8 cellular contexts compared by ENCODE assay signal in the genomic region with DNA sequence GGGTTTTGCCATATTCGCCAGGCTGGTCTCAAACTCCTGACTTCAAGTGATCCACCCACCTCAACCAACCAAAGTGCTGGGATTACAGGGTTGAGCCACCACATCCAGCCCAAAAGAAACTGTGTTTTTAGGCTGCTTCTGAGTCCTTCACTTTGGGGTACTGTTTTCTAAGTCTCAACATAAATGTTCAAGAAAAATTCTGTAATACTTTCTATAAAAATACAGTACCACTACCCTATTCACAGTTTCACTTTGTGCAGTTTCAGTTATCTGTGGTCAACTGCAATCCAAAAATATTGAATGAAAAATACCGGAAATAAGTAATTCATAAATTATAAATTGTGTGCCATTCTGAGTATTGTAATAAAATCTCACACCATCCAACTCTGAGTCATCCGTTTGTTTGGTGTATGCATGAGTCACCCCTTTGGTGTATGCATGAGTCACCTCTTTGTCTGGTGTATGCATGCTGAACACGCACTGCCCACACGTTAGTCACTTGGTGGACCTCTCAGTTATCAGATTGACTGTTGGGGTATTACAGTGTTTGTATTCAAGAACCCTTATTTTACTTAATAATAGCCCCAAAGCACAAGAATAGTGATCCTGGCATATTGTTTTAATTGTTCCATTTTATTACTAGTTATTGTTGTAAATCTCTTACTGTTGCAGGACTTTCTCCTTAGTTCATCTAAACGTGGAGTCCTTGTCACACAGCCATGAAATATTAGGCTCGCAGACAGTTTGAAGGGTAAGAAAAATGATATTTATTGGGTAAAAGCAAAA.
A peak's percentile ranks its signal among the peaks of the same experiment; 100 is the strongest.
DNase-seq lines count a peak whose midpoint lies in the region; ATAC-seq and TF ChIP-seq lines count a peak whose summit lies in the region.

No MANE protein-coding gene starts in this region.

- H3K4me2 ChIP-seq in neural progenitor cell = no peak overlapping the region

- no peak overlapping the region for H3K4me3 Mint-ChIP-seq in activated CD4-positive, alpha-beta T cell treated with anti-CD3 and anti-CD28 coated beads for 36 hours
- no peak overlapping the region for H3K4me3 Mint-ChIP-seq in activated CD4-positive, alpha-beta T cell treated with anti-CD3 and anti-CD28 coated beads, Interleukin-2, amount 10 ng/mL, durations not matched to agents 24 days and 14 days
- no peak overlapping the region for H3K4me3 Mint-ChIP-seq in neural progenitor cell

- peak; percentile 46 for DNase-seq in activated CD4-positive, alpha-beta T cell treated with anti-CD3 and anti-CD28 coated beads for 36 hours
- DNase-seq in activated CD4-positive, alpha-beta T cell treated with anti-CD3 and anti-CD28 coated beads, Interleukin-2, amount 10 ng/mL, durations not matched to agents 24 days and 14 days = no peak
- DNase-seq in RWPE2 (ENCODE audit: low spot score) (peak; percentile 90), fibroblast of villous mesenchyme (ENCODE audit: low read depth) (peak; percentile 86), cardiac septum (ENCODE audit: low spot score) (no peak), neural progenitor cell (ENCODE audit: low spot score) (no peak)

- H3K4me1 ChIP-seq in RWPE2 (ENCODE audit: insufficient read depth, poor library complexity, severe bottlenecking) (peaks cover 8% of the 10 kb centered on the region), neural progenitor cell (no peaks in the 10 kb centered on the region)

- no peaks in the 10 kb centered on the region for H4K20me1 ChIP-seq in neural progenitor cell (ENCODE audit: low read depth)

- POLR2A ChIA-PET in activated CD4-positive, alpha-beta T cell treated with anti-CD3 and anti-CD28 coated beads for 36 hours (lab: Charles Lee) = no interaction called here

- H3K27ac Mint-ChIP-seq in activated CD4-positive, alpha-beta T cell treated with anti-CD3 and anti-CD28 coated beads for 36 hours = no peak overlapping the region
- no peak overlapping the region for H3K27ac Mint-ChIP-seq in activated CD4-positive, alpha-beta T cell treated with anti-CD3 and anti-CD28 coated beads, Interleukin-2, amount 10 ng/mL, durations not matched to agents 24 days and 14 days
- H3K27ac Mint-ChIP-seq in neural progenitor cell = no peak overlapping the region

- no peaks in the 10 kb centered on the region for H3K27me3 Mint-ChIP-seq in activated CD4-positive, alpha-beta T cell treated with anti-CD3 and anti-CD28 coated beads for 36 hours
- H3K27me3 Mint-ChIP-seq in activated CD4-positive, alpha-beta T cell treated with anti-CD3 and anti-CD28 coated beads, Interleukin-2, amount 10 ng/mL, durations not matched to agents 24 days and 14 days = no peaks in the 10 kb centered on the region
- peaks cover 6% of the 10 kb centered on the region for H3K27me3 Mint-ChIP-seq in neural progenitor cell (ENCODE audit: insufficient read depth, low read depth)

- H2AFZ ChIP-seq in neural progenitor cell (replicated peaks) = no peak overlapping the region

- H3K27ac ChIP-seq in RWPE2 (ENCODE audit: poor library complexity, severe bottlenecking) = peak overlapping the region; percentile 57
- no peak overlapping the region for H3K27ac ChIP-seq in neural progenitor cell

- ATAC-seq in activated CD4-positive, alpha-beta T cell treated with anti-CD3 and anti-CD28 coated beads for 36 hours = peak; percentile 93
- ATAC-seq in HG03378 (IDR thresholded peaks at IDR 0.05; ENCODE audit: unreplicated experiment) = peak; percentile 96
- ATAC-seq in RWPE2 (ENCODE audit: low read depth) = peak; percentile 100
- ATAC-seq in HG03097 (IDR thresholded peaks at IDR 0.05; ENCODE audit: low FRiP score, unreplicated experiment) = no peak

- CTCF ChIA-PET in activated CD4-positive, alpha-beta T cell treated with anti-CD3 and anti-CD28 coated beads for 36 hours (lab: Charles Lee) = no interaction called here

- no peak overlapping the region for H3K9ac ChIP-seq in neural progenitor cell

- intact Hi-C loops in activated CD4-positive, alpha-beta T cell treated with anti-CD3 and anti-CD28 coated beads for 36 hours (cut with DNase I, micrococcal nuclease) = no loop called here
- intact Hi-C loops in activated CD4-positive, alpha-beta T cell treated with anti-CD3 and anti-CD28 coated beads, Interleukin-2, amount 10 ng/mL, durations not matched to agents 24 days and 14 days (cut with micrococcal nuclease) = no loop called here
- intact Hi-C loops in cardiac septum (cut with DNase I) = no loop called here

- no peaks in the 10 kb centered on the region for H3K36me3 Mint-ChIP-seq in activated CD4-positive, alpha-beta T cell treated with anti-CD3 and anti-CD28 coated beads for 36 hours (ENCODE audit: low read depth)
- H3K36me3 Mint-ChIP-seq in activated CD4-positive, alpha-beta T cell treated with anti-CD3 and anti-CD28 coated beads, Interleukin-2, amount 10 ng/mL, durations not matched to agents 24 days and 14 days (ENCODE audit: low read depth) = no peaks in the 10 kb centered on the region
- no peaks in the 10 kb centered on the region for H3K36me3 Mint-ChIP-seq in neural progenitor cell

- H3K27me3 ChIP-seq in RWPE2 (ENCODE audit: insufficient read depth, poor library complexity, severe bottlenecking) = no peaks in the 10 kb centered on the region
- H3K27me3 ChIP-seq in neural progenitor cell = no peaks in the 10 kb centered on the region

- peaks cover 9% of the 10 kb centered on the region for H3K9me3 Mint-ChIP-seq in activated CD4-positive, alpha-beta T cell treated with anti-CD3 and anti-CD28 coated beads for 36 hours (ENCODE audit: low read depth)
- peaks cover 1% of the 10 kb centered on the region for H3K9me3 Mint-ChIP-seq in activated CD4-positive, alpha-beta T cell treated with anti-CD3 and anti-CD28 coated beads, Interleukin-2, amount 10 ng/mL, durations not matched to agents 24 days and 14 days
- H3K9me3 Mint-ChIP-seq in neural progenitor cell = peaks cover 7% of the 10 kb centered on the region

- no peaks in the 10 kb centered on the region for H3K4me1 Mint-ChIP-seq in activated CD4-positive, alpha-beta T cell treated with anti-CD3 and anti-CD28 coated beads for 36 hours
- H3K4me1 Mint-ChIP-seq in activated CD4-positive, alpha-beta T cell treated with anti-CD3 and anti-CD28 coated beads, Interleukin-2, amount 10 ng/mL, durations not matched to agents 24 days and 14 days = no peaks in the 10 kb centered on the region
- H3K4me1 Mint-ChIP-seq in neural progenitor cell = peaks cover 6% of the 10 kb centered on the region

- TF ChIP-seq CTCF in RWPE2 (IDR thresholded peaks at IDR 0.05; ENCODE audit: poor library complexity, severe bottlenecking) (no peak), fibroblast of villous mesenchyme (IDR thresholded peaks at IDR 0.05; ENCODE audit: insufficient read depth, low read depth, low read length) (no peak), neural progenitor cell (IDR thresholded peaks at IDR 0.05) (no peak)

- H3K9me3 ChIP-seq in RWPE2 (ENCODE audit: severe bottlenecking) (no peaks in the 10 kb centered on the region), neural progenitor cell (ENCODE audit: low read depth) (no peaks in the 10 kb centered on the region)

- H3K79me2 ChIP-seq in neural progenitor cell (ENCODE audit: low read depth) = no peaks in the 10 kb centered on the region

- H3F3A ChIP-seq in neural progenitor cell (ENCODE audit: low read depth) = no peaks in the 10 kb centered on the region

- H3K36me3 ChIP-seq in RWPE2 (ENCODE audit: low read depth) (no peaks in the 10 kb centered on the region), neural progenitor cell (no peaks in the 10 kb centered on the region)

- H3K4me3 ChIP-seq in RWPE2 (ENCODE audit: severe bottlenecking) (no peak overlapping the region), fibroblast of villous mesenchyme (ENCODE audit: low read depth, low read length) (no peak overlapping the region), neural progenitor cell (no peak overlapping the region)

Comparison
In these comparisons a context has a peak if more than half of its experiments do, and no peak if none do; other contexts are left out.
1. DNase-seq: peak in activated CD4-positive, alpha-beta T cell treated with anti-CD3 and anti-CD28 coated beads for 36 hours (single experiment), RWPE2 (single experiment) and fibroblast of villous mesenchyme (single experiment); none in activated CD4-positive, alpha-beta T cell treated with anti-CD3 and anti-CD28 coated beads, Interleukin-2, amount 10 ng/mL, durations not matched to agents 24 days and 14 days (single experiment), cardiac septum (single experiment) and neural progenitor cell (single experiment).